ENCODE assay signal across 9 cellular contexts in the genomic region with DNA sequence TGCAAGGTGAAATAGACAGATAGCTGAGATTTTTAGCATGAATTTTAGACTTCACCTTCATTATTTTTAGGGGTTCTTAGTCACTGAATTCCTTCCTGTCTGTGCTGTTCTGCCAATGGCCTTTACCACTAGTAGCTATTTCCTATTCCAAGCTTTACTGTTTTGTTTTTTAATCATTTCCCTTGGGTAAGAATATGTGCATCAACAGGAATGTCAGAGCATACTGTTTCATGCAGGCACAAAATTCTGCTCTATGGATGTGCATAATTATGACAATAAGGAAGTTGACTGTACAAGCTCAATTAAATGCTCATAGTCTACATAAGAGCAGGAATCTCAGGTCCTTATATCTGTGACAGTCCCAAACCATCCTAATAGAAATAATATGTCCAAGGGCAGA. TPM values are rescaled to one million over a fixed set of nuclear protein-coding genes. Genes with fewer than 3 reads are reported as not detected.
A peak's percentile ranks its signal among the peaks of the same experiment; 100 is the strongest.
DNase-seq lines count a peak whose midpoint lies in the region; ATAC-seq and TF ChIP-seq lines count a peak whose summit lies in the region.
"Had no signal": no experiment of that assay in that cellular context is flagged by ENCODE, and none has a peak within 500 bp of the region (broad histone marks: within the 10 kb centered on the region; RNA-seq: fewer than 3 reads in every experiment).

No MANE protein-coding gene starts in this region.

- H3K4me3 Mint-ChIP-seq in T-helper 17 cell, result peak overlapping the region; percentile 88
- peak overlapping the region; percentile 88 for H3K4me3 Mint-ChIP-seq in stimulated activated memory B cell treated with anti-CD40 and anti-IgM and Interleukin-4, amounts not matched to agents 10 μg/mL and 1 μg/mL and 100 μg/mL, for 72 hours

- DNase-seq in T-helper 17 cell (no peak), fibroblast of pulmonary artery (ENCODE audit: low read depth) (no peak), D341Med (ENCODE audit: low spot score) (no peak), globus pallidus (ENCODE audit: low spot score) (no peak), NCI-H510A (lab: John Stamatoyannopoulos, UW) (no peak)
- DNase-seq: NCI-H1417 had no signal

- peaks cover 4% of the 10 kb centered on the region for H3K27me3 Mint-ChIP-seq in T-helper 17 cell
- no peaks in the 10 kb centered on the region for H3K27me3 Mint-ChIP-seq in stimulated activated memory B cell treated with anti-CD40 and anti-IgM and Interleukin-4, amounts not matched to agents 10 μg/mL and 1 μg/mL and 100 μg/mL, for 72 hours

- no peaks in the 10 kb centered on the region for H3K9me3 Mint-ChIP-seq in stimulated activated memory B cell treated with anti-CD40 and anti-IgM and Interleukin-4, amounts not matched to agents 10 μg/mL and 1 μg/mL and 100 μg/mL, for 72 hours

- H3K27ac Mint-ChIP-seq in T-helper 17 cell, result peak overlapping the region; percentile 96
- peak overlapping the region; percentile 93 for H3K27ac Mint-ChIP-seq in stimulated activated memory B cell treated with anti-CD40 and anti-IgM and Interleukin-4, amounts not matched to agents 10 μg/mL and 1 μg/mL and 100 μg/mL, for 72 hours

- peaks cover 30% of the 10 kb centered on the region for H3K36me3 Mint-ChIP-seq in T-helper 17 cell (ENCODE audit: low read depth)
- H3K36me3 Mint-ChIP-seq in stimulated activated memory B cell treated with anti-CD40 and anti-IgM and Interleukin-4, amounts not matched to agents 10 μg/mL and 1 μg/mL and 100 μg/mL, for 72 hours, result peaks cover 83% of the 10 kb centered on the region

- no peak for ATAC-seq in T-helper 17 cell
- no peak for ATAC-seq in stimulated activated memory B cell treated with anti-CD40 and anti-IgM and Interleukin-4, amounts not matched to agents 10 μg/mL and 1 μg/mL and 100 μg/mL, for 72 hours
- ATAC-seq: SK-N-SH treated with all-trans-retinoic acid at 6 μM for 48 hours had no signal

- H3K4me1 Mint-ChIP-seq in T-helper 17 cell, result peaks cover 66% of the 10 kb centered on the region
- peaks cover 74% of the 10 kb centered on the region for H3K4me1 Mint-ChIP-seq in stimulated activated memory B cell treated with anti-CD40 and anti-IgM and Interleukin-4, amounts not matched to agents 10 μg/mL and 1 μg/mL and 100 μg/mL, for 72 hours

- peaks cover 3% of the 10 kb centered on the region for H3K9me3 ChIP-seq in T-helper 17 cell (ENCODE audit: control insufficient read depth, low read length, poor library complexity, severe bottlenecking)

- H3K4me3 ChIP-seq in GM12875 (ENCODE audit: low read depth, low read length) (peak overlapping the region; percentile 53), fibroblast of pulmonary artery (replicated peaks; ENCODE audit: low read depth, low read length) (peak overlapping the region; percentile 93)

- TF ChIP-seq CTCF in GM12875 (IDR thresholded peaks at IDR 0.05; ENCODE audit: borderline replicate concordance, insufficient read depth, low read depth, low read length) (no peak), fibroblast of pulmonary artery (IDR thresholded peaks at IDR 0.05; ENCODE audit: low read length, missing control alignments) (no peak)

RNA-seq across cellular contexts. Expression of gene TNFAIP3, which starts 5.0 kb away (rescaled TPM):
- total RNA-seq in T-helper 17 cell, result 1,000 to 10,000 TPM; 4,032 to 4,607 TPM
